Comparison of ENCODE assay signal across 8 cellular contexts in the genomic region with DNA sequence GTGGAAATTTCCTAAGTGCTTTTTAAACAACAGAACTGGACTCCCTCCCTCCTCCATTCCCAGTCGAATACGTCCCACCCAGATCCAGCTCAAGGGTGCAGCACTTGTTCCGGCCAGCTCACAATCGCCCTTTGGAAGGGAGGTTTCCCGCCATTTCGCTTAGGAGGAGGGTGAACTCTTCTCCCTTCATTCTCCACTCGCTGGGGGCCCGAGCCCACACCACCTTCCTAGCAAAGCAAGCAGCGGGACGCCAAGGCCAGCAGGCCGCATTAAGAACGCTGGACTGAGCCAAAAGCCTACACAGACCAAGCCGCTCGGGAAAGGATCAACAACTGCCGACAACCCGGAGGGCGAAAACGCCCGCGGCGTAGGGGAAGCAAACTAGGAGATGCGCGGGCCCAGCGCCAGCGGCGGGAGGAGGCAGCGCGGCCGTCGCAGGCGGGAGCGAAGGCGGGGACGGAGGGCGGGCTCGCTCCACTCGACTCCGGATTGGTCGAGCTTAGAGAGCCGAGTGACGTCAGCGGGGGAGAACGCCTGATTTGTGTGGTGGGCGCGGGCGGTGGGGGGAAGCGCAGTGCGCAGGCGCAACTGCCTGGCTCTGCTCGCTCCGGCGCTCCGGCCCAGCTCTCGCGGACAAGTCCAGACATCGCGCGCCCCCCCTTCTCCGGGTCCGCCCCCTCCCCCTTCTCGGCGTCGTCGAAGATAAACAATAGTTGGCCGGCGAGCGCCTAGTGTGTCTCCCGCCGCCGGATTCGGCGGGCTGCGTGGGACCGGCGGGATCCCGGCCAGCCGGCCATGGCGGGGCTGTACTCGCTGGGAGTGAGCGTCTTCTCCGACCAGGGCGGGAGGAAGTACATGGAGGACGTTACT. TPM values are rescaled to one million over a fixed set of nuclear protein-coding genes. Genes with fewer than 3 reads are reported as not detected.
DNase-seq lines count a peak whose midpoint lies in the region; ATAC-seq lines count a peak whose summit lies in the region.

PPM1D (plus strand) TSS at position 574 of the 870 bp plus-strand sequence; CDS start at position 796, 222 bp downstream.

- peak within 1 kb of the TSS; percentile 95 to 97 for H3K27ac Mint-ChIP-seq in effector memory CD8-positive, alpha-beta T cell
- peak within 1 kb of the TSS; percentile 97 for H3K27ac Mint-ChIP-seq in memory B cell

- H3K36me3 Mint-ChIP-seq in effector memory CD8-positive, alpha-beta T cell (ENCODE audit: insufficient read depth) = peaks cover 16% of the 10 kb centered on the region
- no peaks in the 10 kb centered on the region for H3K36me3 Mint-ChIP-seq in memory B cell

- DNase-seq in Caki2 (ENCODE audit: low read depth) = peak; percentile 98
- DNase-seq in HUDEP-2 (lab: John Stamatoyannopoulos, UW; ENCODE audit: unreplicated experiment in 76 of 76) = peak; percentile 56 to 99 (median 97)
- DNase-seq in NOMO-1 treated with dmso at 0.1 percent for 144 hours (lab: John Stamatoyannopoulos, UW; ENCODE audit: unreplicated experiment) = peak; percentile 98
- DNase-seq in activated CD8-positive, alpha-beta memory T cell treated with anti-CD3 and anti-CD28 coated beads for 48 hours (ENCODE audit: low read depth in 2 of 3, low spot score in 2 of 3) = peak; percentile 93 to 97 (median 96)
- peak; percentile 95 to 97 (median 97) for DNase-seq in effector memory CD8-positive, alpha-beta T cell
- DNase-seq in memory B cell (ENCODE audit: low spot score in 2 of 2) = peak; percentile 95 to 96
- DNase-seq in stimulated activated CD8-positive, alpha-beta memory T cell treated with anti-CD3 and anti-CD28 coated beads, Interleukin-12 subunit alpha, Interleukin-12 subunit beta, amount 100 ng/mL, for 1 hour (ENCODE audit: low read depth) = peak; percentile 98

- H3K27me3 Mint-ChIP-seq in effector memory CD8-positive, alpha-beta T cell = no peaks in the 10 kb centered on the region
- H3K27me3 Mint-ChIP-seq in memory B cell = no peaks in the 10 kb centered on the region

- in situ Hi-C loops in Caki2 (cut with HindIII; ENCODE audit: low pct_unique_long_range_greater_than_20kb, low sequenced_read_pairs) = no loop called here

- H3K4me1 Mint-ChIP-seq in effector memory CD8-positive, alpha-beta T cell (ENCODE audit: low read depth in 2 of 2) = peaks cover 27 to 42% of the 10 kb centered on the region in 2 donors
- peaks cover 29% of the 10 kb centered on the region for H3K4me1 Mint-ChIP-seq in memory B cell

- H3K9me3 Mint-ChIP-seq in effector memory CD8-positive, alpha-beta T cell = no peaks in the 10 kb centered on the region
- H3K9me3 Mint-ChIP-seq in memory B cell = no peaks in the 10 kb centered on the region

- ATAC-seq in GM21390 (IDR thresholded peaks at IDR 0.05; ENCODE audit: unreplicated experiment) (peak; percentile 87), memory B cell (ENCODE audit: low read depth) (peak; percentile 89)
- peak; percentile 93 for ATAC-seq in effector memory CD8-positive, alpha-beta T cell (replicated peaks)

- peak within 1 kb of the TSS; percentile 95 to 96 for H3K4me3 Mint-ChIP-seq in effector memory CD8-positive, alpha-beta T cell
- peak within 1 kb of the TSS; percentile 98 for H3K4me3 Mint-ChIP-seq in memory B cell

RNA-seq across cellular contexts. Expression of gene PPM1D, which starts in this region (rescaled TPM):
- total RNA-seq in Caki2 (2014; rRNA removed; shearing (Covaris generic); ENCODE audit: low replicate concordance) = 6.9 and 18.2 TPM in 2 replicates

Comparison
In these comparisons a context has a peak if more than half of its experiments do, and no peak if none do; other contexts are left out.
1. Peak in every context shown above with its lines: DNase-seq and ATAC-seq.